In the genomic region with DNA sequence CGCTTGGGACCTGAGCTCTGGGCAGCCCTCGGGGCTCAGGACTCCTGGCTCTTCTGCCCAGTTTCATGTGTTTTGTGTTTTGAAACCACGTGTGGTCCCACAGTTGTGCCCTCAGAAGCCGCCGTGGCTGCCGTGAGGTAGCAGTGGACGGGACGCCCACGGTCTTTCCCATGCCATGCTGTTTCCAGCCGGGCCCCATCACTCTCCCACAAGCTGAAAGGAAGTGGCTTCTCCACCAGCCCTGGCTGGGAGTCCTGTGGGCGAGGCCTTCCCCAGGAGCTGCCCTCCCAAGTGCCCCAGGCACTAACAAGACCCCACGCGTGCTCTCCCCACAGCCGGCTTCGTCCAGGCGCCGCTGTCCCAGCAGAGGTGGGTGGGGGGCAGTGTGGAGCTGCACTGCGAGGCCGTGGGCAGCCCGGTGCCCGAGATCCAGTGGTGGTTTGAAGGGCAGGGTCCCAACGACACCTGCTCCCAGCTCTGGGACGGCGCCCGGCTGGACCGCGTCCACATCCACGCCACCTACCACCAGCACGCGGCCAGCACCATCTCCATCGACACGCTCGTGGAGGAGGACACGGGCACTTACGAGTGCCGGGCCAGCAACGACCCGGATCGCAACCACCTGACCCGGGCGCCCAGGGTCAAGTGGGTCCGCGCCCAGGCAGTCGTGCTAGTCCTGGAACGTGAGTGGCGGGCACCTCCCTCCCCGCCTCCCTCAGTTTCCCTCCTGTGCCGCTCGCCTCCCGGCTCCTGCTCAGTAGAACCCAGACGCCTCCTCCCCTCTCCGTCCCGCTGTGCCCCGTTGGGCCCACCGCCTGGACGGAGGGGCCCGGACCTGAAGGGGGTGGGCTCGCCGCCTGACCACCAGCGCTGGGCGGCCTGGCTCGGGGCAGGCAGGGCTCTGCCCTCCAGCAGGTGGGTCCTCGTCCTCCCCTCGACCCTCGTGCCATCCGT, we compare ENCODE assay signal across 1 cellular context.
TF ChIP-seq lines count a peak whose summit lies in the region.

No MANE protein-coding gene starts in this region.

TF ChIP-seq in GM23338, 12 proteins besides CTCF, POLR2A, EP300 and RAD21:
- TF ChIP-seq EZH2phosphoT487 (IDR thresholded peaks at IDR 0.05; ENCODE audit: unreplicated experiment) = no peak
